1 cellular context compared by ENCODE assay signal in genomic region chr7:149153346-149153745, GRCh38.
TF ChIP-seq lines count a peak whose summit lies in the region.

No MANE protein-coding gene starts in this region.

TF ChIP-seq in WTC11, 78 proteins besides CTCF, POLR2A, EP300 and RAD21 (continued from another document):
- TF ChIP-seq HMGXB4 (CRISPR knock-in tag; IDR thresholded peaks at IDR 0.05) (no peak), GABPB1 (CRISPR knock-in tag; IDR thresholded peaks at IDR 0.05) (no peak), TP53 (CRISPR knock-in tag; IDR thresholded peaks at IDR 0.05) (no peak), FOXP1 (CRISPR knock-in tag; IDR thresholded peaks at IDR 0.05; ENCODE audit: borderline replicate concordance) (no peak), NR1H2 (CRISPR knock-in tag; IDR thresholded peaks at IDR 0.05) (no peak), STAT6 (CRISPR knock-in tag; conservative IDR thresholded peaks at IDR 0.05; ENCODE audit: low read depth) (no peak), RELA (CRISPR knock-in tag; IDR thresholded peaks at IDR 0.05; ENCODE audit: borderline replicate concordance) (no peak), HMGA2 (CRISPR knock-in tag; IDR thresholded peaks at IDR 0.05) (no peak), EMX1 (CRISPR knock-in tag; IDR thresholded peaks at IDR 0.05) (no peak), ZNF317 (CRISPR knock-in tag; IDR thresholded peaks at IDR 0.05; ENCODE audit: borderline replicate concordance, low read depth) (no peak), IRF1 (CRISPR knock-in tag; IDR thresholded peaks at IDR 0.05) (no peak), MXD4 (CRISPR knock-in tag; IDR thresholded peaks at IDR 0.05; ENCODE audit: borderline replicate concordance) (no peak), USF2 (CRISPR knock-in tag; IDR thresholded peaks at IDR 0.05) (no peak), FOXK1 (CRISPR knock-in tag; IDR thresholded peaks at IDR 0.05) (no peak), GRHL2 (CRISPR knock-in tag; IDR thresholded peaks at IDR 0.05; ENCODE audit: insufficient replicate concordance, severe bottlenecking) (no peak), AFF4 (CRISPR knock-in tag; IDR thresholded peaks at IDR 0.05; ENCODE audit: borderline replicate concordance) (no peak), PREB (CRISPR knock-in tag; IDR thresholded peaks at IDR 0.05; ENCODE audit: borderline replicate concordance) (no peak)
TF ChIP-seq in WTC11: peak in this region for 0.
